In genomic region chr7:30027065-30027456, GRCh38 we compare ENCODE assay signal across 8 cellular contexts. TPM values are rescaled to one million over a fixed set of nuclear protein-coding genes. Genes with fewer than 3 reads are reported as not detected.
A peak's percentile ranks its signal among the peaks of the same experiment; 100 is the strongest.
DNase-seq lines count a peak whose midpoint lies in the region; ATAC-seq and TF ChIP-seq lines count a peak whose summit lies in the region.

No MANE protein-coding gene starts in this region.

- intact Hi-C loops in Right ventricle myocardium superior (cut with DNase I): no loop called here
- intact Hi-C loops in cardiac septum (cut with DNase I): loop anchor here (5.0 kb wide), 2 partner anchors 110 to 165 kb away; no protein-coding TSS in a partner anchor
- intact Hi-C loops in esophagus squamous epithelium (cut with DNase I): no loop called here

- H3K9me3 Mint-ChIP-seq in activated CD4-positive, alpha-beta T cell treated with anti-CD3 and anti-CD28 coated beads, Interleukin-2, amount 10 ng/mL, durations not matched to agents 7 days and 5 days: no peaks in the 10 kb centered on the region
- no peaks in the 10 kb centered on the region for H3K9me3 Mint-ChIP-seq in neural crest cell

- ATAC-seq in Right ventricle myocardium superior (ENCODE audit: poor library complexity): peak; percentile 16

- peak overlapping the region; percentile 83 to 95 (median 93) for H3K27ac ChIP-seq in esophagus squamous epithelium

- H3K27ac Mint-ChIP-seq in activated CD4-positive, alpha-beta T cell treated with anti-CD3 and anti-CD28 coated beads, Interleukin-2, amount 10 ng/mL, durations not matched to agents 7 days and 5 days: peak overlapping the region; percentile 84
- peak overlapping the region; percentile 24 for H3K27ac Mint-ChIP-seq in neural crest cell (ENCODE audit: unreplicated experiment)

- no peaks in the 10 kb centered on the region for H3K9me3 ChIP-seq in esophagus squamous epithelium

- no peaks in the 10 kb centered on the region for H3K27me3 Mint-ChIP-seq in activated CD4-positive, alpha-beta T cell treated with anti-CD3 and anti-CD28 coated beads, Interleukin-2, amount 10 ng/mL, durations not matched to agents 7 days and 5 days
- no peaks in the 10 kb centered on the region for H3K27me3 Mint-ChIP-seq in neural crest cell (ENCODE audit: low read depth)

- H3K36me3 Mint-ChIP-seq in activated CD4-positive, alpha-beta T cell treated with anti-CD3 and anti-CD28 coated beads, Interleukin-2, amount 10 ng/mL, durations not matched to agents 7 days and 5 days (ENCODE audit: low read depth): peaks cover 1% of the 10 kb centered on the region
- H3K36me3 Mint-ChIP-seq in neural crest cell (ENCODE audit: low read depth): no peaks in the 10 kb centered on the region

- TF ChIP-seq POLR2A in esophagus squamous epithelium (IDR thresholded peaks at IDR 0.05): no peak

- CTCF ChIA-PET in activated CD4-positive, alpha-beta T cell treated with anti-CD3 and anti-CD28 coated beads, Interleukin-2, amount 10 ng/mL, durations not matched to agents 7 days and 5 days (lab: Charles Lee): interaction anchor here (1.4 kb wide), 1 partner anchor 35 kb away, joined by 3 read pairs; no protein-coding TSS in a partner anchor

- POLR2A ChIA-PET in activated CD4-positive, alpha-beta T cell treated with anti-CD3 and anti-CD28 coated beads, Interleukin-2, amount 10 ng/mL, durations not matched to agents 7 days and 5 days (lab: Charles Lee): no interaction called here

- TF ChIP-seq CTCF in esophagus squamous epithelium (IDR thresholded peaks at IDR 0.05) (no peak), neural crest cell (conservative IDR thresholded peaks at IDR 0.05) (no peak)

- 0 to 2% methylated on average over 9 to 10 of the region's 10 CpGs for WGBS in esophagus squamous epithelium, 2 donors

- peaks cover 22 to 59% (median 25%) of the 10 kb centered on the region in 3 donors for H3K4me1 ChIP-seq in esophagus squamous epithelium

- DNase-seq in Right ventricle myocardium superior (no peak), cardiac septum (ENCODE audit: low spot score) (no peak), HuH-7 (ENCODE audit: low spot score) (peak; percentile 20), esophagus squamous epithelium (lab: John Stamatoyannopoulos, UW) (no peak), neural crest cell (ENCODE audit: low read depth, low spot score) (no peak), ecto neural progenitor cell (ENCODE audit: low spot score) (no peak), retina (no peak)
- peak; percentile 24 for DNase-seq in activated CD4-positive, alpha-beta T cell treated with anti-CD3 and anti-CD28 coated beads, Interleukin-2, amount 10 ng/mL, durations not matched to agents 7 days and 5 days

- H3K4me3 Mint-ChIP-seq in activated CD4-positive, alpha-beta T cell treated with anti-CD3 and anti-CD28 coated beads, Interleukin-2, amount 10 ng/mL, durations not matched to agents 7 days and 5 days: no peak overlapping the region
- H3K4me3 Mint-ChIP-seq in neural crest cell: peak overlapping the region; percentile 96

- peaks cover 34% of the 10 kb centered on the region for H3K4me1 Mint-ChIP-seq in activated CD4-positive, alpha-beta T cell treated with anti-CD3 and anti-CD28 coated beads, Interleukin-2, amount 10 ng/mL, durations not matched to agents 7 days and 5 days
- peaks cover 45% of the 10 kb centered on the region for H3K4me1 Mint-ChIP-seq in neural crest cell

- H3K36me3 ChIP-seq in esophagus squamous epithelium: no peaks in the 10 kb centered on the region

- no peaks in the 10 kb centered on the region for H3K27me3 ChIP-seq in esophagus squamous epithelium

- H3K4me3 ChIP-seq in esophagus squamous epithelium: peak overlapping the region; percentile 71 to 94 (median 92)

RNA-seq across cellular contexts. Expression of gene FKBP14, which starts 0.6 kb away (rescaled TPM):
- total RNA-seq in Right ventricle myocardium superior (8.6 TPM), cardiac septum (13.8 TPM), esophagus squamous epithelium (1 to 10 TPM; 3.3 to 8.0 (median 7.5) TPM), neural crest cell (20.3 and 21.3 TPM in 2 replicates)
- 1 to 10 TPM; 3.0 to 4.1 TPM for total RNA-seq in activated CD4-positive, alpha-beta T cell treated with anti-CD3 and anti-CD28 coated beads, Interleukin-2, amount 10 ng/mL, durations not matched to agents 7 days and 5 days

RNA-seq across cellular contexts. Expression of gene PLEKHA8, which starts 1.2 kb away (rescaled TPM):
- 3.9 TPM for total RNA-seq in Right ventricle myocardium superior
- 5.7 TPM for total RNA-seq in cardiac septum
- 1 to 10 TPM; 5.2 to 6.3 TPM for total RNA-seq in activated CD4-positive, alpha-beta T cell treated with anti-CD3 and anti-CD28 coated beads, Interleukin-2, amount 10 ng/mL, durations not matched to agents 7 days and 5 days
- total RNA-seq in esophagus squamous epithelium: 10 to 100 TPM in 1 of 4 donors, 1 to 10 TPM in 3; 5.1 to 10.5 (median 5.9) TPM
- 60.1 and 63.3 TPM in 2 replicates for total RNA-seq in neural crest cell

RNA-seq across cellular contexts. Expression of gene SCRN1, which starts 37.5 kb away (rescaled TPM):
- total RNA-seq in Right ventricle myocardium superior: 10.3 TPM
- total RNA-seq in cardiac septum: 30.4 TPM
- 1 to 10 TPM; 2.1 TPM for total RNA-seq in activated CD4-positive, alpha-beta T cell treated with anti-CD3 and anti-CD28 coated beads, Interleukin-2, amount 10 ng/mL, durations not matched to agents 7 days and 5 days
- total RNA-seq in esophagus squamous epithelium: 10 to 100 TPM in 3 of 4 donors, 1 to 10 TPM in 1; 6.3 to 27.8 (median 20.5) TPM
- 76.8 and 79.4 TPM in 2 replicates for total RNA-seq in neural crest cell

Comparison
In these comparisons a context has a peak if more than half of its experiments do, and no peak if none do; other contexts are left out.
1. DNase-seq: peak in HuH-7 (single experiment) and activated CD4-positive, alpha-beta T cell treated with anti-CD3 and anti-CD28 coated beads, Interleukin-2, amount 10 ng/mL, durations not matched to agents 7 days and 5 days (single experiment); none in Right ventricle myocardium superior (single experiment), cardiac septum (single experiment), esophagus squamous epithelium (single experiment), neural crest cell (single experiment), ecto neural progenitor cell (single experiment) and retina (single experiment).